8 cellular contexts compared by ENCODE assay signal in the genomic region with DNA sequence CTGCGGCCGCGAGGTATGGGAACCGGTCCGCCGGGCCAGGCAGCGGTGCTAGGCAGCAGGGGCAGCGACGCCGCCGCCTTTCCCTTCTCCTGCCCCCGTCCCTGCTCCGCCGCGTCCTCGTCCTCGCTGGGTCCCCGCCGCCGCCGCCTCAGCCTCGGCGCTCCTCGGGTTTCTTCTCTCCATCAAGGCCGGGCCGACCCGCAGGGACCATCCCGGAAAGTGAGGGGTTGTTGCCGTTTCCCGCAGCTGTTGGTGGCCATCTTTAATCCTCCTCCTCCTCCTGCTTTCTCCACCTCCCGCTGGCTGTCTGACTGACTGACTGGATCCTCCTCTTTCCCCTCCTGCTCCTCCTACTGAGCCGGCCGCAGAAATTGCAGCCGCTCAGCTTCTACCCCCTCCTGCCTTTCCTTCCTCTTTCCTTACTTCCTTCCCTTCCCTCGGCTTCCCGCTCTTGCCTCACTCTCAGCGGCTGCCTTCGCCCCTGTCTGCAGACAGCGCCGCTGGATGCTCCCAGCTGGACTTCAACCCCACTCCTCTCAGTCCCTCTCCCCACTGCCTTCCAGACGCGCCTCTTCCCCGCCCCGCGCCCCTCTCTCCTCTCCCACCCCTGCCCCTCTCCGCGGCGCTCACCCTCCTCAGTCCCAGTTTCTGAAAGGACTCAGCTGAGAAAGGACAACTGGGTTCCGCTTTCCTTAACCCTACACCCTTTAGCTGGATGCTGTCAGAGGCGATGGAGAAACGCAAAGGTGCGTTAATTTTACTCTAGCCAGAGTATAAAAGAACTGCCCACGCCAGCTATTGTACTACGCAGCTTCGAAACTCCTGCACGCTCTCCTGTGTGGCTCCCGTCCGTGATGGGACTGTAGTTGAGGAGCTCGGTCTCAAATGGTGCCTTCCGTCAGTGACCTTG. TPM values are rescaled to one million over a fixed set of nuclear protein-coding genes. Genes with fewer than 3 reads are reported as not detected.
DNase-seq lines count a peak whose midpoint lies in the region; ATAC-seq and TF ChIP-seq lines count a peak whose summit lies in the region.

A gene with protein sequence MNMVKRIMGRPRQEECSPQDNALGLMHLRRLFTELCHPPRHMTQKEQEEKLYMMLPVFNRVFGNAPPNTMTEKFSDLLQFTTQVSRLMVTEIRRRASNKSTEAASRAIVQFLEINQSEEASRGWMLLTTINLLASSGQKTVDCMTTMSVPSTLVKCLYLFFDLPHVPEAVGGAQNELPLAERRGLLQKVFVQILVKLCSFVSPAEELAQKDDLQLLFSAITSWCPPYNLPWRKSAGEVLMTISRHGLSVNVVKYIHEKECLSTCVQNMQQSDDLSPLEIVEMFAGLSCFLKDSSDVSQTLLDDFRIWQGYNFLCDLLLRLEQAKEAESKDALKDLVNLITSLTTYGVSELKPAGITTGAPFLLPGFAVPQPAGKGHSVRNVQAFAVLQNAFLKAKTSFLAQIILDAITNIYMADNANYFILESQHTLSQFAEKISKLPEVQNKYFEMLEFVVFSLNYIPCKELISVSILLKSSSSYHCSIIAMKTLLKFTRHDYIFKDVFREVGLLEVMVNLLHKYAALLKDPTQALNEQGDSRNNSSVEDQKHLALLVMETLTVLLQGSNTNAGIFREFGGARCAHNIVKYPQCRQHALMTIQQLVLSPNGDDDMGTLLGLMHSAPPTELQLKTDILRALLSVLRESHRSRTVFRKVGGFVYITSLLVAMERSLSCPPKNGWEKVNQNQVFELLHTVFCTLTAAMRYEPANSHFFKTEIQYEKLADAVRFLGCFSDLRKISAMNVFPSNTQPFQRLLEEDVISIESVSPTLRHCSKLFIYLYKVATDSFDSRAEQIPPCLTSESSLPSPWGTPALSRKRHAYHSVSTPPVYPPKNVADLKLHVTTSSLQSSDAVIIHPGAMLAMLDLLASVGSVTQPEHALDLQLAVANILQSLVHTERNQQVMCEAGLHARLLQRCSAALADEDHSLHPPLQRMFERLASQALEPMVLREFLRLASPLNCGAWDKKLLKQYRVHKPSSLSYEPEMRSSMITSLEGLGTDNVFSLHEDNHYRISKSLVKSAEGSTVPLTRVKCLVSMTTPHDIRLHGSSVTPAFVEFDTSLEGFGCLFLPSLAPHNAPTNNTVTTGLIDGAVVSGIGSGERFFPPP (N-terminal part only) (minus strand): TSS at position 309 of the 910 bp plus-strand sequence. CDS start 106,099 bp downstream, outside the sequence.

- peaks cover 2% of the 10 kb centered on the region for H3K4me1 Mint-ChIP-seq in T-helper 1 cell treated with Interleukin-12 subunit alpha and Interleukin-12 subunit beta and Interleukin-4 antibody, amounts not matched to agents 30 μg/mL and 1 μg/mL, for 36 hours (ENCODE audit: low read depth)
- H3K4me1 Mint-ChIP-seq in activated CD8-positive, alpha-beta T cell treated with anti-CD3 and anti-CD28 coated beads for 36 hours (ENCODE audit: low read depth), result peaks cover 9% of the 10 kb centered on the region

- WGBS in tibial nerve, 2 donors, result 0 to 1% methylated on average over 50 to 58 of the region's 60 CpGs

- TF ChIP-seq EP300 in tibial nerve (IDR thresholded peaks at IDR 0.05), result peak in 1 of 2 donors; percentile 92

- H3K27me3 ChIP-seq in tibial nerve, result no peaks in the 10 kb centered on the region

- H3K4me1 ChIP-seq in mucosa of descending colon (ENCODE audit: low read depth) (peaks cover 6% of the 10 kb centered on the region), tibial nerve (peaks cover 0 to 48% (median 12%) of the 10 kb centered on the region in 4 donors)

- intact Hi-C loops in activated CD8-positive, alpha-beta T cell treated with anti-CD3 and anti-CD28 coated beads for 36 hours (cut with micrococcal nuclease), result no loop called here
- intact Hi-C loops in mucosa of descending colon (cut with DNase I, micrococcal nuclease), result no loop called here

- no peaks in the 10 kb centered on the region for H3K36me3 Mint-ChIP-seq in T-helper 1 cell treated with Interleukin-12 subunit alpha and Interleukin-12 subunit beta and Interleukin-4 antibody, amounts not matched to agents 30 μg/mL and 1 μg/mL, for 36 hours (ENCODE audit: low read depth)
- no peaks in the 10 kb centered on the region for H3K36me3 Mint-ChIP-seq in activated CD8-positive, alpha-beta T cell treated with anti-CD3 and anti-CD28 coated beads for 36 hours (ENCODE audit: low read depth)

- no peak within 1 kb of the TSS for H3K27ac Mint-ChIP-seq in T-helper 1 cell treated with Interleukin-12 subunit alpha and Interleukin-12 subunit beta and Interleukin-4 antibody, amounts not matched to agents 30 μg/mL and 1 μg/mL, for 36 hours
- H3K27ac Mint-ChIP-seq in activated CD8-positive, alpha-beta T cell treated with anti-CD3 and anti-CD28 coated beads for 36 hours, result no peak within 1 kb of the TSS

- no peaks in the 10 kb centered on the region for H3K36me3 ChIP-seq in mucosa of descending colon (ENCODE audit: low read depth)
- H3K36me3 ChIP-seq in tibial nerve, result no peaks in the 10 kb centered on the region

- peak within 1 kb of the TSS; percentile 88 to 96 (median 94) for H3K27ac ChIP-seq in tibial nerve

- ATAC-seq in HG02943 (IDR thresholded peaks at IDR 0.05; ENCODE audit: low read depth, unreplicated experiment) (peak; percentile 53), mucosa of descending colon (peak; percentile 96)
- ATAC-seq in activated CD8-positive, alpha-beta T cell treated with anti-CD3 and anti-CD28 coated beads for 36 hours, result peak; percentile 27

- H3K4me3 Mint-ChIP-seq in T-helper 1 cell treated with Interleukin-12 subunit alpha and Interleukin-12 subunit beta and Interleukin-4 antibody, amounts not matched to agents 30 μg/mL and 1 μg/mL, for 36 hours, result peak within 1 kb of the TSS; percentile 78
- peak within 1 kb of the TSS; percentile 69 for H3K4me3 Mint-ChIP-seq in activated CD8-positive, alpha-beta T cell treated with anti-CD3 and anti-CD28 coated beads for 36 hours

- POLR2A ChIA-PET in activated CD8-positive, alpha-beta T cell treated with anti-CD3 and anti-CD28 coated beads for 36 hours (lab: Charles Lee), result no interaction called here

- peaks cover 50% of the 10 kb centered on the region for H3K27me3 Mint-ChIP-seq in T-helper 1 cell treated with Interleukin-12 subunit alpha and Interleukin-12 subunit beta and Interleukin-4 antibody, amounts not matched to agents 30 μg/mL and 1 μg/mL, for 36 hours (ENCODE audit: low read depth)
- H3K27me3 Mint-ChIP-seq in activated CD8-positive, alpha-beta T cell treated with anti-CD3 and anti-CD28 coated beads for 36 hours, result peaks cover 30% of the 10 kb centered on the region

- DNase-seq in T-helper 1 cell, result no peak
- peak; percentile 71 for DNase-seq in NCI-H2227 treated with DMSO at 0.1 percent for 48 hours (lab: John Stamatoyannopoulos, UW)
- DNase-seq in activated CD8-positive, alpha-beta T cell treated with anti-CD3 and anti-CD28 coated beads for 36 hours, result peak; percentile 10
- DNase-seq in fibroblast of mammary gland (ENCODE audit: low read depth), result peak; percentile 91
- peak; percentile 79 to 85 (median 81) for DNase-seq in mucosa of descending colon
- DNase-seq in tibial nerve (ENCODE audit: low spot score in 2 of 2), result peak; percentile 70 to 79

- TF ChIP-seq CTCF in activated CD8-positive, alpha-beta T cell treated with anti-CD3 and anti-CD28 coated beads for 36 hours (IDR thresholded peaks at IDR 0.05), result no peak
- TF ChIP-seq CTCF in fibroblast of mammary gland (conservative IDR thresholded peaks at IDR 0.05; ENCODE audit: control insufficient read depth, insufficient read depth, low read depth, low read length) (no peak), mucosa of descending colon (IDR thresholded peaks at IDR 0.05) (no peak), tibial nerve (IDR thresholded peaks at IDR 0.05) (peak in 1 of 5 experiments; percentile 12)

- CTCF ChIA-PET in activated CD8-positive, alpha-beta T cell treated with anti-CD3 and anti-CD28 coated beads for 36 hours (lab: Charles Lee), result interaction anchor here (0.6 kb wide), 1 partner anchor 217 kb away, joined by 3 read pairs; no protein-coding TSS in a partner anchor

- no peaks in the 10 kb centered on the region for H3K9me3 ChIP-seq in mucosa of descending colon
- H3K9me3 ChIP-seq in tibial nerve, result no peaks in the 10 kb centered on the region

- no peaks in the 10 kb centered on the region for H3K9me3 Mint-ChIP-seq in T-helper 1 cell treated with Interleukin-12 subunit alpha and Interleukin-12 subunit beta and Interleukin-4 antibody, amounts not matched to agents 30 μg/mL and 1 μg/mL, for 36 hours
- H3K9me3 Mint-ChIP-seq in activated CD8-positive, alpha-beta T cell treated with anti-CD3 and anti-CD28 coated beads for 36 hours, result no peaks in the 10 kb centered on the region

- peak; percentile 13 to 72 for TF ChIP-seq POLR2A in tibial nerve (IDR thresholded peaks at IDR 0.05)

- peak within 1 kb of the TSS; percentile 75 for H3K4me3 ChIP-seq in fibroblast of mammary gland (ENCODE audit: control insufficient read depth, low read depth, low read length)
- peak within 1 kb of the TSS; percentile 62 for H3K4me3 ChIP-seq in mucosa of descending colon
- peak within 1 kb of the TSS; percentile 73 to 93 (median 89) for H3K4me3 ChIP-seq in tibial nerve

RNA-seq across cellular contexts. Expression of the gene that starts here (rescaled TPM):
- total RNA-seq in activated CD8-positive, alpha-beta T cell treated with anti-CD3 and anti-CD28 coated beads for 36 hours, result under 1 TPM; 0.09 to 0.38 TPM
- total RNA-seq in mucosa of descending colon (10 to 100 TPM; 49.5 to 76.9 (median 55.5) TPM), tibial nerve (100 to 1,000 TPM in 3 of 4 donors, 10 to 100 TPM in 1; 79.4 to 172 (median 116) TPM)

Comparison
In these comparisons a context has a peak if more than half of its experiments do, and no peak if none do; other contexts are left out.
1. RNA of the gene that starts here (total RNA-seq): 79.4 to 172 TPM in tibial nerve and 49.5 to 76.9 TPM in mucosa of descending colon; 0.09 to 0.38 TPM in activated CD8-positive, alpha-beta T cell treated with anti-CD3 and anti-CD28 coated beads for 36 hours; every median in the first group is over 10 times any median in the second.
2. Peak in DNase-seq and ATAC-seq in activated CD8-positive, alpha-beta T cell treated with anti-CD3 and anti-CD28 coated beads for 36 hours; RNA of the gene not detected or under 1 TPM.
3. DNase-seq: peak in NCI-H2227 treated with DMSO at 0.1 percent for 48 hours (single experiment), fibroblast of mammary gland (single experiment), mucosa of descending colon (3 of 3) and tibial nerve (2 of 2); none in T-helper 1 cell (0 of 5).
4. ATAC-seq: peak in every context shown above with its lines; median percentile 96 in mucosa of descending colon; 53 in HG02943; 27 in activated CD8-positive, alpha-beta T cell treated with anti-CD3 and anti-CD28 coated beads for 36 hours.
5. Peak in every context shown above with its lines, with median percentiles within 50 percentile points of each other: H3K4me3 ChIP-seq.